ENCODE assay signal across 8 cellular contexts in genomic region chr10:100186253-100186780, GRCh38. TPM values are rescaled to one million over a fixed set of nuclear protein-coding genes. Genes with fewer than 3 reads are reported as not detected.
DNase-seq lines count a peak whose midpoint lies in the region; ATAC-seq, FAIRE-seq and TF ChIP-seq lines count a peak whose summit lies in the region.

No MANE protein-coding gene starts in this region.

- TF ChIP-seq CTCF in AG04450 (IDR thresholded peaks at IDR 0.05; ENCODE audit: low read depth, low read length) (no peak), GM10266 (IDR thresholded peaks at IDR 0.05; ENCODE audit: control insufficient read depth, insufficient read depth, low read depth, missing control alignments) (no peak), brain (conservative IDR thresholded peaks at IDR 0.05) (no peak), kidney (IDR thresholded peaks at IDR 0.05; ENCODE audit: borderline replicate concordance, extremely low read depth, insufficient read depth) (no peak)

- FAIRE-seq in kidney (lab: Jason Lieb, UNC), result no peak

- DNase-seq in AG04450 (ENCODE audit: low read depth, low spot score) (no peak), GM10266 (ENCODE audit: extremely low spot score) (peak; percentile 33), NCI-H226 (peak; percentile 6), kidney (peak; percentile 69)
- no peak for DNase-seq in stimulated activated naive CD8-positive, alpha-beta T cell treated with anti-CD3 and anti-CD28 coated beads, Interleukin-15, amount 100 ng/mL, for 72 hours
- DNase-seq in activated effector memory CD4-positive, alpha-beta T cell treated with anti-CD3 and anti-CD28 coated beads, Interleukin-2, amount 50 U/mL, for 16 hours, result no peak

- peaks cover 5 to 16% of the 10 kb centered on the region in 2 donors for H3K4me1 ChIP-seq in kidney (ENCODE audit: control insufficient read depth in 1 of 2, insufficient read depth in 1 of 2, low read depth in 1 of 2, low read length in 2 of 2)

- H3K36me3 ChIP-seq in kidney (ENCODE audit: control insufficient read depth in 1 of 2, insufficient read depth in 2 of 2, low read length in 2 of 2), result peaks cover 11% of the 10 kb centered on the region in 2 donors

- H3K27me3 Mint-ChIP-seq in brain, result peaks cover 14% of the 10 kb centered on the region
- H3K27me3 Mint-ChIP-seq in stimulated activated naive CD8-positive, alpha-beta T cell treated with anti-CD3 and anti-CD28 coated beads, Interleukin-15, amount 100 ng/mL, for 72 hours, result no peaks in the 10 kb centered on the region

- no peaks in the 10 kb centered on the region for H3K9me3 Mint-ChIP-seq in brain
- H3K9me3 Mint-ChIP-seq in stimulated activated naive CD8-positive, alpha-beta T cell treated with anti-CD3 and anti-CD28 coated beads, Interleukin-15, amount 100 ng/mL, for 72 hours, result no peaks in the 10 kb centered on the region

- POLR2A ChIA-PET in AG04450 (lab: Yijun Ruan, JAX), result interaction anchor here (0.6 kb wide), 1 partner anchor 39 kb away, joined by 3 read pairs; no protein-coding TSS in a partner anchor

- H3K4me1 Mint-ChIP-seq in brain, result peaks cover 53% of the 10 kb centered on the region
- H3K4me1 Mint-ChIP-seq in stimulated activated naive CD8-positive, alpha-beta T cell treated with anti-CD3 and anti-CD28 coated beads, Interleukin-15, amount 100 ng/mL, for 72 hours, result peaks cover 63% of the 10 kb centered on the region

- intact Hi-C loops in kidney (cut with DNase I), result no loop called here

- H3K9me3 ChIP-seq in AG04450 (ENCODE audit: control insufficient read depth, insufficient read depth, low read length) (no peaks in the 10 kb centered on the region), kidney (ENCODE audit: control insufficient read depth in 1 of 2, low read length in 2 of 2) (no peaks in the 10 kb centered on the region)

- H3K4me3 Mint-ChIP-seq in brain, result peak overlapping the region; percentile 97 to 99 (median 99)
- H3K4me3 Mint-ChIP-seq in stimulated activated naive CD8-positive, alpha-beta T cell treated with anti-CD3 and anti-CD28 coated beads, Interleukin-15, amount 100 ng/mL, for 72 hours, result peak overlapping the region; percentile 87 to 99

- H3K36me3 Mint-ChIP-seq in brain, result peaks cover 46% of the 10 kb centered on the region

- peak; percentile 41 for ATAC-seq in HG02798 (IDR thresholded peaks at IDR 0.05; ENCODE audit: poor library complexity, unreplicated experiment)
- peak; percentile 82 for ATAC-seq in stimulated activated naive CD8-positive, alpha-beta T cell treated with anti-CD3 and anti-CD28 coated beads, Interleukin-15, amount 100 ng/mL, for 72 hours

- peak overlapping the region; percentile 81 to 94 for H3K9ac ChIP-seq in kidney (ENCODE audit: low read length in 2 of 2)

- H3K27ac ChIP-seq in AG04450 (ENCODE audit: low read depth, low read length) (peak overlapping the region; percentile 63), kidney (ENCODE audit: low read depth in 2 of 2, low read length in 2 of 2) (peak overlapping the region; percentile 73 to 85)

- H3K27ac Mint-ChIP-seq in brain, result peak overlapping the region; percentile 96 to 99 (median 98)
- peak overlapping the region; percentile 98 to 99 for H3K27ac Mint-ChIP-seq in stimulated activated naive CD8-positive, alpha-beta T cell treated with anti-CD3 and anti-CD28 coated beads, Interleukin-15, amount 100 ng/mL, for 72 hours

- H3K4me3 ChIP-seq in AG04450 (ENCODE audit: low read depth, low read length) (peak overlapping the region; percentile 90), kidney (ENCODE audit: low read length in 2 of 2) (peak overlapping the region; percentile 95 to 99)

- H3K27me3 ChIP-seq in AG04450 (ENCODE audit: control insufficient read depth, insufficient read depth, low read length), result no peaks in the 10 kb centered on the region

- CTCF ChIA-PET in AG04450 (lab: Charles Lee), result interaction anchor here (0.5 to 1.4 kb wide), 4 partner anchors 42 to 341 kb away, joined by 3 to 5 read pairs (median 3); no protein-coding TSS in a partner anchor

RNA-seq across cellular contexts. Expression of gene ERLIN1, which starts 0.5 kb away (rescaled TPM):
- polyA plus RNA-seq in AG04450 (2011; rRNA removed) (40.4 and 50.1 TPM in 2 replicates), brain (ENCODE audit: insufficient read depth, low read depth, low replicate concordance) (12.0 TPM), kidney (ENCODE audit: insufficient read depth, low read depth, low replicate concordance) (9.0 TPM)
- 15.9 and 25.8 TPM in 2 replicates for polyA minus RNA-seq in AG04450 (2011; rRNA and poly(A)+ RNA removed)
- 23.7 TPM for total RNA-seq in kidney

RNA-seq across cellular contexts. Expression of gene CHUK, which starts 43.1 kb away (rescaled TPM):
- 15.9 and 22.4 TPM in 2 replicates for polyA plus RNA-seq in AG04450 (2011; rRNA removed)
- polyA minus RNA-seq in AG04450 (2011; rRNA and poly(A)+ RNA removed), result 8.0 and 14.9 TPM in 2 replicates
- 9.2 TPM for polyA plus RNA-seq in brain (ENCODE audit: insufficient read depth, low read depth, low replicate concordance)
- 19.6 TPM for total RNA-seq in kidney
- 13.4 TPM for polyA plus RNA-seq in kidney (ENCODE audit: insufficient read depth, low read depth, low replicate concordance)

Comparison
In these comparisons a context has a peak if more than half of its experiments do, and no peak if none do; other contexts are left out.
1. DNase-seq: peak in GM10266 (single experiment), NCI-H226 (single experiment) and kidney (single experiment); none in AG04450 (single experiment), stimulated activated naive CD8-positive, alpha-beta T cell treated with anti-CD3 and anti-CD28 coated beads, Interleukin-15, amount 100 ng/mL, for 72 hours (0 of 2) and activated effector memory CD4-positive, alpha-beta T cell treated with anti-CD3 and anti-CD28 coated beads, Interleukin-2, amount 50 U/mL, for 16 hours (single experiment).